In genomic region chr2:195649629-195650190, GRCh38 we compare ENCODE assay signal across 10 cellular contexts. TPM values are rescaled to one million over a fixed set of nuclear protein-coding genes. Genes with fewer than 3 reads are reported as not detected.
DNase-seq lines count a peak whose midpoint lies in the region; ATAC-seq and TF ChIP-seq lines count a peak whose summit lies in the region.
"Had no signal": no experiment of that assay in that cellular context is flagged by ENCODE, and none has a peak within 500 bp of the region (broad histone marks: within the 10 kb centered on the region; RNA-seq: fewer than 3 reads in every experiment).

No MANE protein-coding gene starts in this region.

- H3K27ac ChIP-seq in CD8-positive, alpha-beta memory T cell (ENCODE audit: low read depth, low read length), result no peak overlapping the region
- H3K27ac ChIP-seq in SU-DHL-6 (ENCODE audit: low read depth, low read length) (no peak overlapping the region), breast epithelium (no peak overlapping the region), mesendoderm (ENCODE audit: low read depth, low read length) (no peak overlapping the region)

- peaks cover 0 to 4% (median 0%) of the 10 kb centered on the region in 3 donors for H3K36me3 Mint-ChIP-seq in CD8-positive, alpha-beta memory T cell

- H3K79me2 ChIP-seq in SU-DHL-6 (ENCODE audit: insufficient read depth, low read length) (no peaks in the 10 kb centered on the region), mesendoderm (ENCODE audit: control insufficient read depth, insufficient read depth, low read length) (no peaks in the 10 kb centered on the region)

- H4K20me1 ChIP-seq in SU-DHL-6 (ENCODE audit: low read depth, low read length), result no peaks in the 10 kb centered on the region

- H2AK5ac ChIP-seq in mesendoderm (ENCODE audit: low read length), result no peak overlapping the region

- H2BK15ac ChIP-seq in mesendoderm (replicated peaks; ENCODE audit: low read depth), result no peak overlapping the region

- H3K36me3 ChIP-seq in CD8-positive, alpha-beta memory T cell (ENCODE audit: insufficient read depth, low read length), result no peaks in the 10 kb centered on the region
- H3K36me3 ChIP-seq in SU-DHL-6 (ENCODE audit: low read length), result no peaks in the 10 kb centered on the region
- H3K36me3 ChIP-seq in breast epithelium, result no peaks in the 10 kb centered on the region
- H3K36me3 ChIP-seq in mesendoderm (ENCODE audit: control insufficient read depth, insufficient read depth, low read length), result no peaks in the 10 kb centered on the region

- no peak overlapping the region for H3K4ac ChIP-seq in mesendoderm (ENCODE audit: low read depth, low read length)

- no peaks in the 10 kb centered on the region for H3K9me2 ChIP-seq in SU-DHL-6 (replicated peaks; ENCODE audit: insufficient read depth, low read length)

- CTCF ChIA-PET in CD8-positive, alpha-beta memory T cell (lab: Charles Lee), result interaction anchor here (0.6 to 1.9 kb wide), 2 partner anchors 117 to 151 kb away, joined by 3 to 5 read pairs; no protein-coding TSS in a partner anchor

- peaks cover 0 to 1% of the 10 kb centered on the region in 2 donors for H3K27me3 Mint-ChIP-seq in CD8-positive, alpha-beta memory T cell

- H3K4me2 ChIP-seq in SU-DHL-6 (ENCODE audit: low read depth, low read length, poor library complexity, severe bottlenecking), result peak overlapping the region; percentile 19
- no peak overlapping the region for H3K4me2 ChIP-seq in mesendoderm (ENCODE audit: low read length)

- no peak for TF ChIP-seq POLR2A in breast epithelium (IDR thresholded peaks at IDR 0.05)

- no peak overlapping the region for H3K9ac ChIP-seq in SU-DHL-6 (ENCODE audit: low read length)
- no peak overlapping the region for H3K9ac ChIP-seq in mesendoderm (ENCODE audit: low read length)

- peaks cover 20 to 27% (median 24%) of the 10 kb centered on the region in 3 donors for H3K4me1 Mint-ChIP-seq in CD8-positive, alpha-beta memory T cell

- no peak overlapping the region for H4K5ac ChIP-seq in mesendoderm (ENCODE audit: low read length)

- no peaks in the 10 kb centered on the region; the same call in 1 of the 2 replicates for H3F3A ChIP-seq in SU-DHL-6 (ENCODE audit: insufficient read depth)

- TF ChIP-seq CTCF in SU-DHL-6 (IDR thresholded peaks at IDR 0.05; ENCODE audit: insufficient read depth, low read length, poor library complexity, severe bottlenecking), result no peak
- TF ChIP-seq CTCF in breast epithelium (IDR thresholded peaks at IDR 0.05), result no peak

- no peak overlapping the region for H2BK5ac ChIP-seq in mesendoderm (ENCODE audit: low read length)

- no peaks in the 10 kb centered on the region for H3K9me3 Mint-ChIP-seq in CD8-positive, alpha-beta memory T cell

- H2AFZ ChIP-seq in SU-DHL-6 (ENCODE audit: low read depth, low read length, severe bottlenecking), result peak overlapping the region; percentile 57

- no peak overlapping the region for H3K4me3 ChIP-seq in CD8-positive, alpha-beta memory T cell (ENCODE audit: low read length)
- H3K4me3 ChIP-seq in SU-DHL-6 (ENCODE audit: insufficient read depth, low read length, poor library complexity, severe bottlenecking) (no peak overlapping the region), breast epithelium (no peak overlapping the region), mesendoderm (ENCODE audit: low read length) (no peak overlapping the region)

- WGBS in mesendoderm (ENCODE audit: extremely low coverage, insufficient coverage, low lambda C conversion rate), result no CpG with 5 or more reads among the region's 6 CpGs

- H3K23ac ChIP-seq in mesendoderm (ENCODE audit: low read length), result no peak overlapping the region

- peaks cover 24% of the 10 kb centered on the region for H3K4me1 ChIP-seq in CD8-positive, alpha-beta memory T cell (ENCODE audit: insufficient read depth, low read length)
- H3K4me1 ChIP-seq in breast epithelium (peaks cover 0 to 5% of the 10 kb centered on the region in 2 donors), mesendoderm (ENCODE audit: control insufficient read depth, low read depth, low read length) (no peaks in the 10 kb centered on the region)

- no peak overlapping the region for H4K8ac ChIP-seq in mesendoderm (ENCODE audit: low read depth, low read length)

- no peak for DNase-seq in CD8-positive, alpha-beta memory T cell
- DNase-seq in breast epithelium (ENCODE audit: low spot score in 2 of 2) (no peak), mesendoderm (no peak), SHP77 treated with DMSO at 0.1 percent for 48 hours (lab: John Stamatoyannopoulos, UW) (no peak)
- DNase-seq in stimulated activated naive CD8-positive, alpha-beta T cell treated with anti-CD3 and anti-CD28 coated beads, Interleukin-15, Interleukin-2, amounts not matched to agents 100 U/mL and 50 U/mL, for 24 hours, result no peak
- DNase-seq: NCI-H1930; stimulated activated CD4-positive, alpha-beta T cell treated with anti-CD3 and anti-CD28 coated beads, Interleukin-2, amount 100 ng/mL, for 48 hours had no signal

- no peak overlapping the region for H2BK120ac ChIP-seq in mesendoderm (ENCODE audit: low read depth, low read length)

- peak overlapping the region in 5 of 8 donors; percentile 43 to 88 (median 83) for H3K27ac Mint-ChIP-seq in CD8-positive, alpha-beta memory T cell

- H3K4me3 Mint-ChIP-seq in CD8-positive, alpha-beta memory T cell, result peak overlapping the region in 6 of 7 donors; percentile 0 to 69 (median 18)

- POLR2A ChIA-PET in CD8-positive, alpha-beta memory T cell (lab: Charles Lee), result no interaction called here

- ATAC-seq in GM21381 (IDR thresholded peaks at IDR 0.05; ENCODE audit: unreplicated experiment) (peak; percentile 9), HG03135 (IDR thresholded peaks at IDR 0.05; ENCODE audit: unreplicated experiment) (peak; percentile 21)
- no peak for ATAC-seq in stimulated activated naive CD8-positive, alpha-beta T cell treated with anti-CD3 and anti-CD28 coated beads, Interleukin-15, Interleukin-2, amounts not matched to agents 100 U/mL and 50 U/mL, for 24 hours

- no peaks in the 10 kb centered on the region for H3K9me3 ChIP-seq in CD8-positive, alpha-beta memory T cell (ENCODE audit: low read length)
- H3K9me3 ChIP-seq in SU-DHL-6 (ENCODE audit: insufficient read depth, low read length) (no peaks in the 10 kb centered on the region), breast epithelium (no peaks in the 10 kb centered on the region)

- intact Hi-C loops in breast epithelium (cut with DNase I; ENCODE audit: low total_unique reads), result no loop called here

- H3K18ac ChIP-seq in mesendoderm (ENCODE audit: low read length), result no peak overlapping the region

- H3K27me3 ChIP-seq in CD8-positive, alpha-beta memory T cell (ENCODE audit: insufficient read depth, low read length, poor library complexity, severe bottlenecking), result no peaks in the 10 kb centered on the region
- H3K27me3 ChIP-seq in SU-DHL-6 (ENCODE audit: low read length), result no peaks in the 10 kb centered on the region
- H3K27me3 ChIP-seq in breast epithelium, result no peaks in the 10 kb centered on the region
- no peaks in the 10 kb centered on the region for H3K27me3 ChIP-seq in mesendoderm (ENCODE audit: insufficient read depth, low read length, poor library complexity)

- H3K79me1 ChIP-seq in mesendoderm (ENCODE audit: low read length), result no peaks in the 10 kb centered on the region

- no peak overlapping the region for H3K56ac ChIP-seq in mesendoderm (ENCODE audit: low read length)

RNA-seq across cellular contexts. Expression of gene SLC39A10, which starts 7.3 kb away (rescaled TPM):
- total RNA-seq in CD8-positive, alpha-beta memory T cell, result 10 to 100 TPM; 22.2 to 23.6 TPM
- 11.3 TPM for polyA plus RNA-seq in CD8-positive, alpha-beta memory T cell
- 10 to 100 TPM; 16.3 to 31.5 (median 25.8) TPM for total RNA-seq in breast epithelium
- polyA plus RNA-seq in mesendoderm (2013, experiment 1 of 2), result 39.6 TPM
- 38.8 TPM for polyA plus RNA-seq in mesendoderm (2013, experiment 2 of 2)
